In genomic region chr2:36541891-36542595, GRCh38 we compare ENCODE assay signal across 14 cellular contexts. TPM values are rescaled to one million over a fixed set of nuclear protein-coding genes. Genes with fewer than 3 reads are reported as not detected.
DNase-seq lines count a peak whose midpoint lies in the region; ATAC-seq, FAIRE-seq and TF ChIP-seq lines count a peak whose summit lies in the region.
"Had no signal": no experiment of that assay in that cellular context is flagged by ENCODE, and none has a peak within 500 bp of the region (broad histone marks: within the 10 kb centered on the region; RNA-seq: fewer than 3 reads in every experiment).

No MANE protein-coding gene starts in this region.

- intact Hi-C loops in HepG2 (cut with micrococcal nuclease; ENCODE audit: unreplicated experiment) (no loop called here), prostate gland (cut with DNase I) (no loop called here)

- H4K20me1 ChIP-seq in HepG2 (ENCODE audit: insufficient read depth, low read length), result no peaks in the 10 kb centered on the region
- no peaks in the 10 kb centered on the region for H4K20me1 ChIP-seq in fibroblast of lung (ENCODE audit: control insufficient read depth, extremely low read depth, insufficient read depth, low read length)
- H4K20me1 ChIP-seq in hepatocyte (ENCODE audit: insufficient read depth, poor library complexity, severe bottlenecking), result no peaks in the 10 kb centered on the region

- TF ChIP-seq CTCF in liver (IDR thresholded peaks at IDR 0.05; ENCODE audit: low read depth, low read length, missing input control) (no peak), HepG2 (CRISPR knock-in tag; IDR thresholded peaks at IDR 0.05) (no peak), fibroblast of lung (conservative IDR thresholded peaks at IDR 0.05 in 1 of 2, IDR thresholded peaks at IDR 0.05 in 1 of 2; ENCODE audit: low read depth in 1 of 2, low read length in 2 of 2) (no peak), hepatocyte (IDR thresholded peaks at IDR 0.05; ENCODE audit: poor library complexity) (no peak), prostate gland (IDR thresholded peaks at IDR 0.05) (no peak)

- H3K4me2 ChIP-seq in HepG2 (ENCODE audit: low read depth, low read length) (no peak overlapping the region), fibroblast of lung (ENCODE audit: extremely low read depth, insufficient read depth, low read length) (no peak overlapping the region), hepatocyte (no peak overlapping the region)

- H3K27me3 ChIP-seq in liver (ENCODE audit: control insufficient read depth in 4 of 4, insufficient read depth in 4 of 4, low read length in 3 of 4) (no peaks in the 10 kb centered on the region), HepG2 (ENCODE audit: control insufficient read depth in 1 of 2, insufficient read depth in 2 of 2, low read length in 2 of 2) (no peaks in the 10 kb centered on the region), fibroblast of lung (ENCODE audit: control insufficient read depth, insufficient read depth, low read length) (no peaks in the 10 kb centered on the region), hepatocyte (no peaks in the 10 kb centered on the region), prostate gland (replicated peaks; ENCODE audit: insufficient read depth) (no peaks in the 10 kb centered on the region)

- in situ Hi-C loops in HepG2 (cut with HindIII; ENCODE audit: extremely low pct_ligation_motif_present, low pct_unique_long_range_greater_than_20kb), result loop anchor here (10.0 kb wide), 1 partner anchor 123 kb away; no protein-coding TSS in a partner anchor

- CTCF ChIA-PET in HepG2 (lab: Yijun Ruan, JAX; ENCODE audit: low intra/inter-chr PET ratio, low total read pairs), result no interaction called here

- H3K9me3 ChIP-seq in liver (ENCODE audit: control insufficient read depth in 4 of 4, low read length in 3 of 4), result no peaks in the 10 kb centered on the region
- no peaks in the 10 kb centered on the region for H3K9me3 ChIP-seq in HepG2 (ENCODE audit: low read length)
- no peaks in the 10 kb centered on the region for H3K9me3 ChIP-seq in fibroblast of lung (ENCODE audit: control insufficient read depth, insufficient read depth, low read depth, low read length)
- no peaks in the 10 kb centered on the region for H3K9me3 ChIP-seq in hepatocyte (ENCODE audit: low read depth)
- no peaks in the 10 kb centered on the region for H3K9me3 ChIP-seq in prostate gland

- no peak; the same call in 2 of the 3 replicates for ATAC-seq in HepG2
- ATAC-seq in GM21528 (IDR thresholded peaks at IDR 0.05; ENCODE audit: low FRiP score, unreplicated experiment), result no peak

- POLR2A ChIA-PET in HepG2 (lab: Yijun Ruan, JAX), result no interaction called here

- 84% methylated on average over 4 of the region's 4 CpGs for WGBS in liver
- WGBS in HepG2 (ENCODE audit: low lambda C conversion rate), result 95% methylated on average over 4 of the region's 4 CpGs
- 88% methylated on average over 4 of the region's 4 CpGs for WGBS in hepatocyte (ENCODE audit: low lambda C conversion rate, missing lambda C conversion rate)
- 71% methylated on average over 4 of the region's 4 CpGs for WGBS in prostate gland

- TF ChIP-seq EP300 in HepG2 (IDR thresholded peaks at IDR 0.05; ENCODE audit: low read depth in 2 of 2, low read length in 2 of 2), result no peak
- TF ChIP-seq EP300 in HepG2 (CRISPR knock-in tag; IDR thresholded peaks at IDR 0.05; ENCODE audit: borderline replicate concordance), result no peak

- H3K36me3 ChIP-seq in liver (ENCODE audit: control insufficient read depth in 4 of 4, insufficient read depth in 3 of 4, low read depth in 1 of 4, low read length in 3 of 4) (peaks cover 0 to 7% (median 1%) of the 10 kb centered on the region in 4 donors), HepG2 (replicated peaks in 1 of 2; ENCODE audit: control insufficient read depth in 1 of 2, insufficient read depth in 2 of 2, low read length in 2 of 2) (peaks cover 30 to 83% of the 10 kb centered on the region in 2 experiments), fibroblast of lung (ENCODE audit: control insufficient read depth, insufficient read depth, low read length) (peaks cover 33% of the 10 kb centered on the region), hepatocyte (replicated peaks; ENCODE audit: insufficient read depth, low read depth) (no peaks in the 10 kb centered on the region), prostate gland (no peaks in the 10 kb centered on the region)

- no peak for TF ChIP-seq POLR2A in HepG2 (IDR thresholded peaks at IDR 0.05; ENCODE audit: insufficient read depth in 1 of 2, low read depth in 2 of 2, low read length in 2 of 2)
- no peak for TF ChIP-seq POLR2A in prostate gland (IDR thresholded peaks at IDR 0.05)

- H3K9ac ChIP-seq in liver (ENCODE audit: low read depth in 1 of 2, low read length in 2 of 2) (no peak overlapping the region), HepG2 (ENCODE audit: insufficient read depth, low read depth, low read length) (no peak overlapping the region), fibroblast of lung (ENCODE audit: insufficient read depth, low read length) (no peak overlapping the region)

- DNase-seq in HepG2 (ENCODE audit: low spot score), result no peak
- DNase-seq in fibroblast of lung (ENCODE audit: low read depth in 2 of 2), result peak in 1 of 2 donors; percentile 32
- peak; percentile 39 for DNase-seq in putamen (ENCODE audit: low spot score)
- no peak for DNase-seq in hepatocyte (ENCODE audit: low spot score)
- DNase-seq in prostate gland (ENCODE audit: low spot score), result no peak
- DNase-seq in AG20443 (ENCODE audit: low spot score), result no peak
- DNase-seq: activated CD4-positive, alpha-beta memory T cell treated with anti-CD3 and anti-CD28 coated beads for 36 hours; activated effector memory CD4-positive, alpha-beta T cell treated with Interleukin-2 at 50 U/mL for 16 hours; anterior cingulate cortex; NCI-H1436 treated with DMSO at 0.1 percent for 48 hours; NCI-H226 had no signal

- no peak overlapping the region for H3K4me3 ChIP-seq in liver (ENCODE audit: low read depth in 1 of 3, low read length in 3 of 3)
- no peak overlapping the region for H3K4me3 ChIP-seq in HepG2 (replicated peaks in 1 of 3; ENCODE audit: insufficient read depth in 1 of 3, low read depth in 2 of 3, low read length in 3 of 3)
- no peak overlapping the region for H3K4me3 ChIP-seq in fibroblast of lung (replicated peaks in 1 of 4; ENCODE audit: control extremely low read depth in 1 of 4, insufficient read depth in 1 of 4, low read depth in 3 of 4, low read length in 4 of 4)
- no peak overlapping the region for H3K4me3 ChIP-seq in hepatocyte
- H3K4me3 ChIP-seq in prostate gland, result no peak overlapping the region

- H3K4me1 ChIP-seq in liver (ENCODE audit: control insufficient read depth in 4 of 4, insufficient read depth in 4 of 4, low read length in 3 of 4), result no peaks in the 10 kb centered on the region
- no peaks in the 10 kb centered on the region for H3K4me1 ChIP-seq in HepG2 (ENCODE audit: insufficient read depth, low read length)
- peaks cover 10% of the 10 kb centered on the region for H3K4me1 ChIP-seq in fibroblast of lung (ENCODE audit: control insufficient read depth, extremely low read depth, insufficient read depth, low read length)
- no peaks in the 10 kb centered on the region for H3K4me1 ChIP-seq in hepatocyte (ENCODE audit: insufficient read depth)
- H3K4me1 ChIP-seq in prostate gland (replicated peaks), result no peaks in the 10 kb centered on the region

- no TSS peak for BruUV-seq in HepG2 (replicated peaks; lab: Mats Ljungman, UMichigan)

- H2AFZ ChIP-seq in HepG2 (ENCODE audit: low read length), result no peak overlapping the region
- H2AFZ ChIP-seq in fibroblast of lung (ENCODE audit: low read length), result no peak overlapping the region
- no peak overlapping the region for H2AFZ ChIP-seq in hepatocyte

- no peak for TF ChIP-seq RAD21 in liver (IDR thresholded peaks at IDR 0.05)
- TF ChIP-seq RAD21 in HepG2 (CRISPR knock-in tag; IDR thresholded peaks at IDR 0.05), result no peak

- H3K9me2 ChIP-seq in hepatocyte (replicated peaks; ENCODE audit: insufficient read depth), result no peaks in the 10 kb centered on the region

- H3K79me2 ChIP-seq in HepG2 (ENCODE audit: insufficient read depth, low read length) (no peaks in the 10 kb centered on the region), fibroblast of lung (ENCODE audit: control insufficient read depth, insufficient read depth, low read length) (peaks cover 2% of the 10 kb centered on the region), hepatocyte (no peaks in the 10 kb centered on the region)

- peak overlapping the region; percentile 15 to 16 for H3K27ac ChIP-seq in liver (ENCODE audit: low read depth in 1 of 2, low read length in 2 of 2)
- H3K27ac ChIP-seq in HepG2 (ENCODE audit: extremely low read length, insufficient read depth, low read length), result no peak overlapping the region
- H3K27ac ChIP-seq in fibroblast of lung (ENCODE audit: insufficient read depth, low read length), result peak overlapping the region; percentile 7
- no peak overlapping the region for H3K27ac ChIP-seq in hepatocyte
- no peak overlapping the region for H3K27ac ChIP-seq in prostate gland

- no peak for FAIRE-seq in HepG2 (lab: Jason Lieb, UNC)
- FAIRE-seq: TTC549 had no signal

RNA-seq across cellular contexts. Expression of gene FEZ2, which starts 55.9 kb away (rescaled TPM):
- total RNA-seq in liver, result 10 to 100 TPM; 13.8 to 14.5 TPM
- polyA plus RNA-seq in liver, result 10 to 100 TPM; 11.9 to 16.1 TPM
- 59.1 and 59.3 TPM in 2 replicates for total RNA-seq in HepG2 (2016; rRNA removed; fragmentation: Illumina TruSeq; extraction: Trizol)
- 8.4 and 12.9 TPM in 2 replicates for total RNA-seq in HepG2 (2016; cell fraction: cytosol; rRNA removed; fragmentation: Illumina TruSeq; extraction: Trizol; ENCODE audit: low read depth)
- 54.2 and 72.2 TPM in 2 replicates for total RNA-seq in HepG2 (2016; cell fraction: insoluble cytoplasmic fraction; rRNA removed; fragmentation: Illumina TruSeq; extraction: Trizol)
- 24.4 TPM in 2 replicates for total RNA-seq in HepG2 (2016; cell fraction: membrane; rRNA removed; fragmentation: Illumina TruSeq; extraction: Trizol)
- total RNA-seq in HepG2 (2016; cell fraction: nucleus; rRNA removed; fragmentation: Illumina TruSeq; extraction: Trizol), result 58.1 and 65.8 TPM in 2 replicates
- 30.0 and 42.5 TPM in 2 replicates for polyA plus RNA-seq in HepG2 (2011; rRNA removed)
- 14.6 and 23.9 TPM in 2 replicates for polyA plus RNA-seq in HepG2 (2011; cell fraction: cytosol; rRNA removed)
- 18.9 and 26.2 TPM in 2 replicates for polyA plus RNA-seq in HepG2 (2011; cell fraction: nucleus; rRNA removed)
- polyA plus RNA-seq in HepG2 (2012), result 37.5 and 58.9 TPM in 2 replicates
- 8.4 and 9.6 TPM in 2 replicates for polyA plus RNA-seq in HepG2 (2016; cell fraction: cytosol; fragmentation: Illumina TruSeq; extraction: Trizol; ENCODE audit: low read depth)
- polyA plus RNA-seq in HepG2 (2016; cell fraction: insoluble cytoplasmic fraction; fragmentation: Illumina TruSeq; extraction: Trizol; ENCODE audit: low read depth), result 57.2 and 67.4 TPM in 2 replicates
- polyA plus RNA-seq in HepG2 (2016; cell fraction: membrane; fragmentation: Illumina TruSeq; extraction: Trizol; ENCODE audit: low read depth), result 16.7 and 18.6 TPM in 2 replicates
- 44.6 and 44.8 TPM in 2 replicates for polyA plus RNA-seq in HepG2 (2016; cell fraction: nucleus; fragmentation: Illumina TruSeq; extraction: Trizol; ENCODE audit: insufficient read depth, low read depth)
- 3.2 and 8.2 TPM in 2 replicates for polyA minus RNA-seq in HepG2 (2011; rRNA and poly(A)+ RNA removed; ENCODE audit: low replicate concordance)
- polyA minus RNA-seq in HepG2 (2011; cell fraction: cytosol; rRNA and poly(A)+ RNA removed), result 18.1 and 22.6 TPM in 2 replicates
- polyA minus RNA-seq in HepG2 (2011; cell fraction: nucleus; rRNA and poly(A)+ RNA removed), result 116 and 120 TPM in 2 replicates
- 55.2 and 64.7 TPM in 2 replicates for total RNA-seq in fibroblast of lung
- polyA plus RNA-seq in fibroblast of lung, result 59.7 and 86.9 TPM in 2 replicates
- 56.6 and 73.1 TPM in 2 replicates for polyA plus RNA-seq in fibroblast of lung (2012)
- 4.0 and 7.9 TPM in 2 replicates for polyA minus RNA-seq in fibroblast of lung (ENCODE audit: low replicate concordance)
- total RNA-seq in hepatocyte, result 44.0 and 45.2 TPM in 2 replicates
- 14.5 and 19.4 TPM in 2 replicates for polyA plus RNA-seq in hepatocyte
- 10 to 100 TPM; 37.5 to 49.8 TPM for total RNA-seq in prostate gland

Comparison
In these comparisons a context has a peak if more than half of its experiments do, and no peak if none do; other contexts are left out.
1. H3K27ac ChIP-seq: peak in liver (2 of 2) and fibroblast of lung (single experiment); none in HepG2 (single experiment), hepatocyte (single experiment) and prostate gland (0 of 2).